Comparison of ENCODE assay signal across 14 cellular contexts in the genomic region with DNA sequence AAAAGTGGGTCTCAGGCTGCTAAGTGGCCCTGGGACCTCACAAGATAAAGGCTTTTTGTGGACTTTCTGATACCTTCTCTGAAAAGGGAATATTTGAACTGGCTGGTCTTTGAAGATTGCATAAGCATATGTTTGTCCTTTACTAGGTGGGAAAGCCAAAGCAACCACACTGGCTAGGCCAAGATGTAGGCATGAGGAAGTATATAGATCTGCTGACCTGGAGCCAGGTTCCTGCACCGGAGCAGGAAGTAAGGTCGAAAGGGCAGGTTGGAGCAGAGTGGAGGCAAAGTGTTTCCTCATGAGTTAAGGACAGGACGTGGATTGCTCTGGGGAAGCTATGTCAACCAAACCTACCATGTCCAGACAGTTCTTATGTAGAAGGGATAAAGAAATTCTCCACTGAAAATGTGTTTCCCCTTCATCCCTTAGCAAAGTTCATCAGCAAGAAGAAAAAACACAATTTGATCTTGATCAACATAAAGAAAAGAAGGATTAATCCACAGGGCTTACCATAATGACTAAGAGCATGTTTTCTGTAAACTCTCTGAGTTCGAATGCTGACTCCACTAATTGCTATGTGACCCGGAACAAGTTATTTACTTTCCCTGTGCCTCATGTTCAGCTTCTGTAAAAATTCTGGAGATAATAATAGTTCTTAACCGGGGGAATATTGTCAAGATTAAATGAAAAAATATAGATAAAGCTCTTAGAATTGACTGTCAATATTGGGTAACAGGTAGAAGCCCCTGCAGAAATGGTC.
"Had no signal": no experiment of that assay in that cellular context is flagged by ENCODE, and none has a peak within 500 bp of the region (broad histone marks: within the 10 kb centered on the region; RNA-seq: fewer than 3 reads in every experiment).

No MANE protein-coding gene starts in this region.

- H3K27me3 ChIP-seq: spleen, vagina had no signal

- H3K4me1 ChIP-seq: foreskin keratinocyte, psoas muscle, spleen, vagina had no signal

- DNase-seq: activated CD4-positive, alpha-beta T cell treated with anti-CD3 and anti-CD28 coated beads, Interleukin-2, amount 10 ng/mL, durations not matched to agents 7 days and 5 days; activated CD8-positive, alpha-beta memory T cell treated with anti-CD3 and anti-CD28 coated beads, Interleukin-2, amount 50 U/mL, for 48 hours; activated gamma-delta T cell treated with Interleukin-2 at 50 U/mL for 16 hours; activated naive CD8-positive, alpha-beta T cell treated with anti-CD3 and anti-CD28 coated beads for 36 hours; activated T-cell treated with anti-CD3 and anti-CD28 coated beads, Interleukin-2, amount 50 U/mL, for 72 hours; amygdala; cortex of kidney; effector CD4-positive, alpha-beta T cell; foreskin keratinocyte; psoas muscle; spleen had no signal

- H3K4me3 ChIP-seq: lung, psoas muscle, spleen, vagina had no signal

- H3K36me3 ChIP-seq: spleen, vagina had no signal

- H3K9me3 ChIP-seq: vagina had no signal

- ATAC-seq: activated T-cell treated with anti-CD3 and anti-CD28 coated beads, Interleukin-2, amount 50 U/mL, for 72 hours; foreskin keratinocyte; psoas muscle; sciatic nerve had no signal

- H3K27ac ChIP-seq: foreskin keratinocyte, psoas muscle, spleen, vagina had no signal
